ENCODE assay signal across 18 cellular contexts in the genomic region with DNA sequence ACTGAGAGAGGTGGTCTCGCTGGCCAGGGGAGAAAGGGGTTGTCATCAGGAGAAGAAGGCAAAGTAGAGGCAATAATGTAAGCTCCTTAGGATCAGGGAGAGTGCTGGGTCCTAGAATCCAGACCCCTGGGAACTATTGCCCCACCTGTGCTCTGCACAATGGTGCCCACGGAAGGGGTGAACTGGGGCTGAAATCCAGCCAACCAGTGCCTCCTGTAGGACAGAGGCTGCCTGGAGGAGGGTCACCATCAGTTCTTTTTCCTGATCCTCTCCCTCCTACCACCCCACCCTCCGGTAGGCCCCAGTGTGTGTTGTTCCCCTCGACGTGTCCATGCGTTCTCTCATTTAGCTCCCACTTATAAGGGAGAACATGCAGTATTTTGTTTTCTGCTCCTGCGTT. TPM values are rescaled to one million over a fixed set of nuclear protein-coding genes. Genes with fewer than 3 reads are reported as not detected.
DNase-seq lines count a peak whose midpoint lies in the region; ATAC-seq, FAIRE-seq and TF ChIP-seq lines count a peak whose summit lies in the region.
"Had no signal": no experiment of that assay in that cellular context is flagged by ENCODE, and none has a peak within 500 bp of the region (broad histone marks: within the 10 kb centered on the region; RNA-seq: fewer than 3 reads in every experiment).

No MANE protein-coding gene starts in this region.

- H4K8ac ChIP-seq in H1 (ENCODE audit: extremely low read depth, insufficient read depth, low read length), result no peak overlapping the region; the same call in 1 of the 2 replicates

- no peak overlapping the region for H2BK5ac ChIP-seq in H1 (ENCODE audit: low read depth, low read length)

- no peak for ATAC-seq in GM19035 (IDR thresholded peaks at IDR 0.05; ENCODE audit: unreplicated experiment)
- ATAC-seq: GM12878 had no signal

- H4K20me1 ChIP-seq in H1 (replicated peaks in 1 of 2; ENCODE audit: control insufficient read depth in 1 of 2, insufficient read depth in 2 of 2, low read length in 2 of 2) (peaks cover 0 to 1% of the 10 kb centered on the region in 2 experiments), neural progenitor cell (ENCODE audit: low read depth) (no peaks in the 10 kb centered on the region)

- H3K4me3 ChIP-seq in H1 (ENCODE audit: extremely low read depth in 1 of 4, insufficient read depth in 2 of 4, low read depth in 3 of 4, low read length in 4 of 4) (no peak overlapping the region), neural progenitor cell (no peak overlapping the region), testis (no peak overlapping the region)
- H3K4me3 ChIP-seq: GM12878 had no signal

- no peak overlapping the region for H3K18ac ChIP-seq in H1 (ENCODE audit: extremely low read depth, low read length)

- intact Hi-C loops in testis (cut with DNase I; ENCODE audit: low total_unique reads), result no loop called here

- no peak for TF ChIP-seq POLR2A in H1 (IDR thresholded peaks at IDR 0.05; ENCODE audit: control extremely low read depth in 1 of 2, low read depth in 2 of 2, low read length in 2 of 2)
- no peak for TF ChIP-seq POLR2A in testis (IDR thresholded peaks at IDR 0.05)

- TF ChIP-seq EP300 in Ishikawa (IDR thresholded peaks at IDR 0.05; ENCODE audit: borderline replicate concordance), result no peak
- no peak for TF ChIP-seq EP300 in H1 (IDR thresholded peaks at IDR 0.05; ENCODE audit: borderline replicate concordance in 1 of 2, low read depth in 2 of 2, low read length in 2 of 2)

- no peak overlapping the region for H3K14ac ChIP-seq in H1 (ENCODE audit: insufficient read length)

- H3K23me2 ChIP-seq in H1 (ENCODE audit: low read depth, low read length), result no peaks in the 10 kb centered on the region; the same call in 1 of the 2 replicates

- H3K4me1 Mint-ChIP-seq in neural progenitor cell, result peaks cover 59% of the 10 kb centered on the region
- H3K4me1 Mint-ChIP-seq: B cell; CD4-positive, CD25-positive, alpha-beta regulatory T cell; CD8-positive, alpha-beta memory T cell had no signal

- no peaks in the 10 kb centered on the region for H3F3A ChIP-seq in neural progenitor cell (ENCODE audit: low read depth)

- 85% methylated on average over 7 of the region's 7 CpGs; no CpG with 5 or more reads in 1 of the 2 experiments for WGBS in H1 (ENCODE audit: extremely low coverage in 1 of 2, insufficient coverage in 1 of 2, insufficient read length in 1 of 2, insufficient replicate concordance in 2 of 2, low coverage in 1 of 2, low lambda C conversion rate in 2 of 2, missing lambda C conversion rate in 1 of 2), 2 experiments
- 87 to 92% methylated on average over 6 to 7 of the region's 7 CpGs for WGBS in testis, 2 donors

- H3K79me1 ChIP-seq in H1 (ENCODE audit: low read depth, low read length), result no peaks in the 10 kb centered on the region

- DNase-seq in H1 (ENCODE audit: low read depth in 1 of 2, low spot score in 2 of 2), result no peak
- no peak for DNase-seq in neural progenitor cell (ENCODE audit: low spot score)
- DNase-seq in stimulated activated naive CD4-positive, alpha-beta T cell treated with Interleukin-2 at 50 U/mL for 16 hours (lab: John Stamatoyannopoulos, UW), result no peak
- no peak for DNase-seq in testis
- DNase-seq: C1 segment of cervical spinal cord; CD4-positive, CD25-positive, alpha-beta regulatory T cell; CD8-positive, alpha-beta memory T cell; COR-L47; DMS 273 treated with DMSO at 0.1 percent for 48 hours; DMS53; DND-41; EL; H7 had no signal

- H2BK12ac ChIP-seq in H1 (ENCODE audit: low read depth, low read length), result 0 out of 2 replicates have a peak overlapping the region, but pooled peaks have one; percentile 20

- H2BK15ac ChIP-seq in H1 (ENCODE audit: low read length), result no peak overlapping the region

- H3K4me1 ChIP-seq in H1 (replicated peaks in 1 of 4; ENCODE audit: control insufficient read depth in 3 of 4, insufficient read depth in 4 of 4, low read length in 3 of 4) (peaks cover 0 to 9% (median 4%) of the 10 kb centered on the region in 4 experiments; a peak in 6 of 7 replicates), neural progenitor cell (peaks cover 11% of the 10 kb centered on the region), testis (no peaks in the 10 kb centered on the region)

- no peak overlapping the region for H4K5ac ChIP-seq in H1 (ENCODE audit: insufficient read length, low read depth, low read length)

- peak overlapping the region; percentile 52 for H3K4me3 Mint-ChIP-seq in neural progenitor cell
- H3K4me3 Mint-ChIP-seq: B cell; CD4-positive, CD25-positive, alpha-beta regulatory T cell; CD8-positive, alpha-beta memory T cell had no signal

- H3K27ac ChIP-seq in H1 (ENCODE audit: low read depth, low read length) (no peak overlapping the region), neural progenitor cell (no peak overlapping the region), testis (no peak overlapping the region)

- H3K4me2 ChIP-seq in H1 (ENCODE audit: insufficient read depth in 1 of 2, low read depth in 2 of 2, low read length in 2 of 2) (no peak overlapping the region), neural progenitor cell (no peak overlapping the region)

- peaks cover 15% of the 10 kb centered on the region for H3K27me3 Mint-ChIP-seq in neural progenitor cell (ENCODE audit: insufficient read depth, low read depth)

- peak; percentile 14; the same call in 1 of the 2 replicates for TF ChIP-seq RAD21 in Ishikawa (IDR thresholded peaks at IDR 0.05; ENCODE audit: low read depth)
- TF ChIP-seq RAD21 in H1 (IDR thresholded peaks at IDR 0.05 in 1 of 2, conservative IDR thresholded peaks at IDR 0.05 in 1 of 2; ENCODE audit: low read depth in 2 of 2, low read length in 2 of 2), result peak; percentile 62 to 72

- H3K79me2 ChIP-seq in H1 (ENCODE audit: control insufficient read depth in 1 of 2, insufficient read depth in 2 of 2, low read length in 2 of 2), result no peaks in the 10 kb centered on the region; a peak in 1 of 4 replicates
- H3K79me2 ChIP-seq in neural progenitor cell (ENCODE audit: low read depth), result no peaks in the 10 kb centered on the region

- no peaks in the 10 kb centered on the region for H3K27me3 ChIP-seq in H1 (replicated peaks in 1 of 4; ENCODE audit: control insufficient read depth in 3 of 4, extremely low read depth in 1 of 4, insufficient read depth in 3 of 4, low read length in 3 of 4)
- H3K27me3 ChIP-seq in neural progenitor cell, result no peaks in the 10 kb centered on the region
- no peaks in the 10 kb centered on the region for H3K27me3 ChIP-seq in testis

- FAIRE-seq in H1 (lab: Jason Lieb, UNC), result no peak
- FAIRE-seq: GM12878, GM19239 had no signal

- H3K27ac Mint-ChIP-seq in neural progenitor cell, result peak overlapping the region; percentile 92
- H3K27ac Mint-ChIP-seq: B cell; CD8-positive, alpha-beta memory T cell had no signal

- H2AK5ac ChIP-seq in H1 (ENCODE audit: low read depth, low read length), result no peak overlapping the region

- H3K4ac ChIP-seq in H1 (replicated peaks; ENCODE audit: insufficient read length, low read depth, low read length), result no peak overlapping the region

- no peak overlapping the region for H2BK20ac ChIP-seq in H1 (ENCODE audit: low read length)

- no peak overlapping the region for H3K23ac ChIP-seq in H1 (ENCODE audit: insufficient read length)

- H3K9me3 ChIP-seq in H1 (ENCODE audit: insufficient read depth in 2 of 2, low read depth in 1 of 2, low read length in 1 of 2), result no peaks in the 10 kb centered on the region
- H3K9me3 ChIP-seq in neural progenitor cell (ENCODE audit: low read depth), result no peaks in the 10 kb centered on the region
- no peaks in the 10 kb centered on the region for H3K9me3 ChIP-seq in testis

- TF ChIP-seq CTCF in H1 (IDR thresholded peaks at IDR 0.05; ENCODE audit: control extremely low read depth in 1 of 3, insufficient read depth in 1 of 3, low read depth in 1 of 3, low read length in 3 of 3) (peak; percentile 39 to 49 (median 44)), neural progenitor cell (IDR thresholded peaks at IDR 0.05) (no peak), testis (IDR thresholded peaks at IDR 0.05) (no peak)

- H2AFZ ChIP-seq in H1 (ENCODE audit: low read length) (no peak overlapping the region), neural progenitor cell (replicated peaks) (no peak overlapping the region)

- POLR2A ChIA-PET in H1 (lab: Charles Lee; ENCODE audit: partially characterized antibody), result interaction anchor here (1.0 to 3.1 kb wide), 3 partner anchors 11 to 15 kb away, joined by 3 to 8 read pairs (median 3); no protein-coding TSS in a partner anchor

- no peaks in the 10 kb centered on the region for H3K9me3 Mint-ChIP-seq in neural progenitor cell
- H3K9me3 Mint-ChIP-seq: CD4-positive, CD25-positive, alpha-beta regulatory T cell had no signal

- no peak overlapping the region for H2BK120ac ChIP-seq in H1 (replicated peaks; ENCODE audit: low read depth, low read length)

- CTCF ChIA-PET in H1 (lab: Charles Lee; ENCODE audit: partially characterized antibody), result interaction anchor here (0.6 to 7.1 kb wide), 18 partner anchors 9 to 208 kb away, joined by 3 to 79 read pairs (median 4); no protein-coding TSS in a partner anchor

- no peaks in the 10 kb centered on the region for H3K36me3 Mint-ChIP-seq in neural progenitor cell
- H3K36me3 Mint-ChIP-seq: CD4-positive, CD25-positive, alpha-beta regulatory T cell; CD8-positive, alpha-beta memory T cell had no signal

- H3K56ac ChIP-seq in H1 (replicated peaks; ENCODE audit: insufficient read length, low read depth, low read length), result no peak overlapping the region

- H3K9ac ChIP-seq in H1 (replicated peaks in 1 of 4; ENCODE audit: extremely low read depth in 1 of 4, low read depth in 3 of 4, low read length in 3 of 4) (no peak overlapping the region), neural progenitor cell (no peak overlapping the region)

- no peak overlapping the region for H4K91ac ChIP-seq in H1 (replicated peaks; ENCODE audit: insufficient read length, low read length)

- H3K36me3 ChIP-seq in H1 (ENCODE audit: control insufficient read depth in 2 of 4, insufficient read depth in 4 of 4, low read length in 3 of 4), result no peaks in the 10 kb centered on the region
- H3K36me3 ChIP-seq in neural progenitor cell, result no peaks in the 10 kb centered on the region
- H3K36me3 ChIP-seq in testis (ENCODE audit: low read depth, missing control alignments), result no peaks in the 10 kb centered on the region

TF ChIP-seq in H1, 55 proteins besides CTCF, POLR2A, EP300 and RAD21 (continues in another document):
- no peak for TF ChIP-seq BACH1 (IDR thresholded peaks at IDR 0.05; ENCODE audit: low read length)
- TF ChIP-seq CHD1 (IDR thresholded peaks at IDR 0.05; ENCODE audit: low read depth, low read length), result no peak

RNA-seq across cellular contexts. Expression of a gene that starts 52.9 kb away (rescaled TPM):
- 11.2 and 12.3 TPM in 2 replicates for total RNA-seq in H1 (2021; fragmentation: NEBNext Ultra II Directional; extraction: Animal tissue kit (Norgen Biotek cat#: 25700))
- polyA plus RNA-seq in H1 (2011; rRNA removed) (12.2 and 17.5 TPM in 2 replicates), testis (ENCODE audit: insufficient read depth, low read depth, low replicate concordance) (124 TPM)
- polyA plus RNA-seq in H1 (2011; cell fraction: cytosol; rRNA removed), result 17.0 TPM
- polyA plus RNA-seq in H1 (2011; cell fraction: nucleus; rRNA removed), result 27.5 TPM
- 12.1 to 18.5 TPM (median 15.9 TPM) in 4 replicates for polyA plus RNA-seq in H1 (2012, experiment 1 of 2)
- polyA plus RNA-seq in H1 (2012, experiment 2 of 2), result 1.3 TPM
- 16.3 TPM for polyA plus RNA-seq in H1 (2013, experiment 1 of 2)
- 14.3 TPM for polyA plus RNA-seq in H1 (2013, experiment 2 of 2)
- polyA minus RNA-seq in H1 (2011; rRNA and poly(A)+ RNA removed), result 66.3 and 82.5 TPM in 2 replicates
- polyA minus RNA-seq in H1 (2011; cell fraction: cytosol; rRNA and poly(A)+ RNA removed), result 35.2 TPM
- polyA minus RNA-seq in H1 (2011; cell fraction: nucleus; rRNA and poly(A)+ RNA removed), result 34.8 TPM
- total RNA-seq in neural progenitor cell (ENCODE audit: low replicate concordance) (39.6 and 39.8 TPM in 2 replicates), testis (100 to 1,000 TPM; 124 to 125 TPM)

Comparison
In these comparisons a context has a peak if more than half of its experiments do, and no peak if none do; other contexts are left out.
1. CTCF ChIP-seq: peak in H1 (3 of 3); none in neural progenitor cell (single experiment) and testis (0 of 3).